In the genomic region with DNA sequence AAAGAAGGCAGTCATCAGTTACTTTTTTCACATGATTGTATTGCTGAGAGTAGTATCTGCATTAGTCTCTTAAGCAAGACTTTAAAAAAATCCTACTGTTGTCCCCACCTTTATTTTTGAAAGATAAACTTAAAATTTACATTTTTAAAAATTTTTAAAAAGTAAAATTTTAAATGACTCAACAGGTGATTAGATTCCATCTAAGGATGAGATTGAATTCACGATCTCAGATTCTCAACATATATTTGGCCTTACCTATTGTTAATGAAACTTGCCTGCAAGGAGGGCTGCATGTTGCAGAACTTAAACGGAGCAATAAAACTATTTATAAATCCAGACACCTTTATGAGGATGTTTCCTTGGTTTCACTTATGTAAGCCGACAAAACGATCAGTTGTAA, we compare ENCODE assay signal across 18 cellular contexts.
DNase-seq lines count a peak whose midpoint lies in the region; ATAC-seq, FAIRE-seq and TF ChIP-seq lines count a peak whose summit lies in the region.
"Had no signal": no experiment of that assay in that cellular context is flagged by ENCODE, and none has a peak within 500 bp of the region (broad histone marks: within the 10 kb centered on the region; RNA-seq: fewer than 3 reads in every experiment).

No MANE protein-coding gene starts in this region.

- H3K27me3 Mint-ChIP-seq in immature natural killer cell (ENCODE audit: low read depth in 3 of 3), result no peaks in the 10 kb centered on the region
- H3K27me3 Mint-ChIP-seq: B cell; CD4-positive, alpha-beta T cell had no signal

- TF ChIP-seq CTCF in parathyroid adenoma (IDR thresholded peaks at IDR 0.05), result no peak

- H3K27ac ChIP-seq in parathyroid adenoma (no peak overlapping the region), aorta (ENCODE audit: low read depth in 1 of 2, low read length in 2 of 2) (no peak overlapping the region)
- H3K27ac ChIP-seq: GM23248 had no signal

- WGBS in aorta, 2 donors, result 88 to 94% methylated on average over 4 of the region's 4 CpGs

- H3K27me3 ChIP-seq in parathyroid adenoma (ENCODE audit: control insufficient read depth, insufficient read depth, low read length), result no peaks in the 10 kb centered on the region
- H3K27me3 ChIP-seq in aorta (ENCODE audit: control insufficient read depth in 1 of 2, insufficient read depth in 2 of 2, low read length in 1 of 2), result no peaks in the 10 kb centered on the region

- no peak overlapping the region for H3K9ac ChIP-seq in parathyroid adenoma
- H3K9ac ChIP-seq: GM23248 had no signal

- no peak for ATAC-seq in aorta (ENCODE audit: low FRiP score)
- ATAC-seq: GM12878, HCT116 had no signal

- peaks cover 11 to 21% (median 14%) of the 10 kb centered on the region in 3 donors for H3K36me3 Mint-ChIP-seq in immature natural killer cell

- H3K79me2 ChIP-seq in parathyroid adenoma, result no peaks in the 10 kb centered on the region

- H3K4me3 ChIP-seq in parathyroid adenoma (ENCODE audit: low read depth, low read length), result no peak overlapping the region
- no peak overlapping the region for H3K4me3 ChIP-seq in aorta (ENCODE audit: low read length in 2 of 2)
- H3K4me3 ChIP-seq: GM12878, GM23248 had no signal

- H3K36me3 ChIP-seq in parathyroid adenoma (ENCODE audit: control insufficient read depth, insufficient read depth, low read length), result no peaks in the 10 kb centered on the region
- H3K36me3 ChIP-seq in aorta (ENCODE audit: control insufficient read depth in 1 of 2, insufficient read depth in 2 of 2, low read length in 1 of 2), result no peaks in the 10 kb centered on the region

- H3K27ac Mint-ChIP-seq in immature natural killer cell, result no peak overlapping the region
- H3K27ac Mint-ChIP-seq: B cell; CD4-positive, alpha-beta T cell had no signal

- H3K4me1 ChIP-seq in parathyroid adenoma (peaks cover 6% of the 10 kb centered on the region), aorta (ENCODE audit: control insufficient read depth in 1 of 2, insufficient read depth in 2 of 2, low read length in 2 of 2) (no peaks in the 10 kb centered on the region)

- peak; percentile 74 for FAIRE-seq in endometrium (lab: Jason Lieb, UNC)
- FAIRE-seq: A204.1, GM12878, GM18507, H54 had no signal

- intact Hi-C loops in aorta (cut with DNase I), result no loop called here

- H3K9me3 ChIP-seq in parathyroid adenoma (ENCODE audit: control insufficient read depth, low read length) (no peaks in the 10 kb centered on the region), aorta (ENCODE audit: control insufficient read depth, low read length) (no peaks in the 10 kb centered on the region)

- H3K4me2 ChIP-seq in parathyroid adenoma (ENCODE audit: low read length), result peak overlapping the region; percentile 21

- no peak overlapping the region for H3K4me3 Mint-ChIP-seq in immature natural killer cell
- H3K4me3 Mint-ChIP-seq: B cell; CD4-positive, alpha-beta T cell had no signal

- H3K4me1 Mint-ChIP-seq in immature natural killer cell, result peaks cover 3% of the 10 kb centered on the region in 2 donors

- H2AFZ ChIP-seq in parathyroid adenoma, result no peak overlapping the region
- H2AFZ ChIP-seq: GM23248 had no signal

- DNase-seq in NOMO-1 treated with DMSO at 0.1 percent for 48 hours (lab: John Stamatoyannopoulos, UW; ENCODE audit: unreplicated experiment) (peak; percentile 48), cerebellar nuclear complex (lab: John Stamatoyannopoulos, UW) (no peak), aorta (no peak), immature natural killer cell (no peak), SHP77 treated with DMSO at 0.1 percent for 48 hours (lab: John Stamatoyannopoulos, UW) (no peak)
- DNase-seq: C1 segment of cervical spinal cord; Calu3; CD4-positive, alpha-beta T cell; DMS79; GM23248 had no signal

- H3K9me3 Mint-ChIP-seq in immature natural killer cell, result no peaks in the 10 kb centered on the region
- H3K9me3 Mint-ChIP-seq: CD4-positive, alpha-beta T cell had no signal
